In the genomic region with DNA sequence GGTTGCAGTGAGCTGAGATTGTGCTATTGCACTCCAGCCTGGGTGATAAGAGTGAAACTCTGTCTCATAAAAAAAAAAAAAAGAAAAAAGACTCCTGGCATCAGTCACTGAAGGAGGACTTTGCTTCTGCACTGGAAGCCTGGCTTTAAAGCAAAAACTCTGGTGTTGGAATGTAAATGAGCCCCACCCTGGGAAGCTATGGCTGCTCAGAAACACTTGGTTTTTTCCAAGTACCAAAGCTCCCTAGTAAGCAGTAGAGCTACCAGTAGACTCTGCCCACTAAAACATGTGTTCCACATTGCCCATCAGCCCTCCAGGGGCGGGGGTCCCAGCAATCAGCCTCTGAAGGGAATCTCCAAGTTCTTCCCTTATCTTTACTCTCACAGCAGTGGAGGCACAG, we compare ENCODE assay signal across 11 cellular contexts.
DNase-seq lines count a peak whose midpoint lies in the region; ATAC-seq and TF ChIP-seq lines count a peak whose summit lies in the region.
"Had no signal": no experiment of that assay in that cellular context is flagged by ENCODE, and none has a peak within 500 bp of the region (broad histone marks: within the 10 kb centered on the region; RNA-seq: fewer than 3 reads in every experiment).

No MANE protein-coding gene starts in this region.

- H3K27ac Mint-ChIP-seq in WTC11, result peak overlapping the region; percentile 100

- CTCF ChIA-PET in WTC11 (lab: Charles Lee), result interaction anchor here (0.6 to 1.8 kb wide), 3 partner anchors 107 to 206 kb away, joined by 3 to 6 read pairs (median 3); no protein-coding TSS in a partner anchor

- peak overlapping the region; percentile 9 for H3K4me3 ChIP-seq in retinal pigment epithelial cell (ENCODE audit: low read length)

- peak overlapping the region; percentile 48 for H3K9ac ChIP-seq in ES-I3 (ENCODE audit: low read depth, low read length)

- no peak for ATAC-seq in WTC11
- no peak for ATAC-seq in GM19324 (IDR thresholded peaks at IDR 0.05; ENCODE audit: low FRiP score, unreplicated experiment)
- no peak for ATAC-seq in GM21825 (IDR thresholded peaks at IDR 0.05; ENCODE audit: unreplicated experiment)

- H3K36me3 Mint-ChIP-seq in WTC11, result peaks cover 3% of the 10 kb centered on the region; the same call in 1 of the 2 replicates

- peak overlapping the region; percentile 46 for H3K4me3 Mint-ChIP-seq in WTC11

- H3K4me1 ChIP-seq in ES-I3 (ENCODE audit: insufficient read depth, low read length), result peaks cover 47% of the 10 kb centered on the region

- peaks cover 75% of the 10 kb centered on the region for H3K4me1 Mint-ChIP-seq in WTC11

- POLR2A ChIA-PET in WTC11 (lab: Charles Lee), result no interaction called here

- no peaks in the 10 kb centered on the region for H3K9me3 ChIP-seq in ES-I3 (ENCODE audit: control insufficient read depth, insufficient read depth, low read length)

- no peaks in the 10 kb centered on the region for H3K27me3 Mint-ChIP-seq in WTC11 (ENCODE audit: low read depth)

- no peaks in the 10 kb centered on the region for H3K36me3 ChIP-seq in ES-I3 (ENCODE audit: insufficient read depth, low read length)
- H3K36me3 ChIP-seq: WERI-Rb-1 had no signal

- TF ChIP-seq CTCF in WTC11 (IDR thresholded peaks at IDR 0.05) (no peak), retinal pigment epithelial cell (conservative IDR thresholded peaks at IDR 0.05; ENCODE audit: low read depth, low read length) (no peak)

- peaks cover 5% of the 10 kb centered on the region for H3K9me3 Mint-ChIP-seq in WTC11

- DNase-seq in WTC11 (ENCODE audit: low spot score) (no peak), hepatic stellate cell (ENCODE audit: low spot score) (peak; percentile 70), retinal pigment epithelial cell (ENCODE audit: low read depth) (peak; percentile 87), NCI-H1048 (lab: John Stamatoyannopoulos, UW) (no peak), SHP77 treated with DMSO at 0.1 percent for 48 hours (lab: John Stamatoyannopoulos, UW) (no peak)
- DNase-seq: GF-D8, NCI-H524 treated with DMSO at 0.1 percent for 48 hours, WERI-Rb-1 had no signal

TF ChIP-seq in WTC11, 78 proteins besides CTCF, POLR2A, EP300 and RAD21:
- TF ChIP-seq ELF4 (CRISPR knock-in tag; IDR thresholded peaks at IDR 0.05; ENCODE audit: low read depth) (no peak), ETV6 (CRISPR knock-in tag; IDR thresholded peaks at IDR 0.05) (peak; percentile 31; the same call in 1 of the 2 replicates)

Comparison
In these comparisons a context has a peak if more than half of its experiments do, and no peak if none do; other contexts are left out.
1. DNase-seq: peak in hepatic stellate cell (single experiment) and retinal pigment epithelial cell (single experiment); none in WTC11 (single experiment), NCI-H1048 (single experiment) and SHP77 treated with DMSO at 0.1 percent for 48 hours (single experiment).